In genomic region chr1:223631367-223631977, GRCh38 we compare ENCODE assay signal across 23 cellular contexts. TPM values are rescaled to one million over a fixed set of nuclear protein-coding genes. Genes with fewer than 3 reads are reported as not detected.
DNase-seq lines count a peak whose midpoint lies in the region; ATAC-seq and TF ChIP-seq lines count a peak whose summit lies in the region.
"Had no signal": no experiment of that assay in that cellular context is flagged by ENCODE, and none has a peak within 500 bp of the region (broad histone marks: within the 10 kb centered on the region; RNA-seq: fewer than 3 reads in every experiment).

No MANE protein-coding gene starts in this region.

- H3K4me3 Mint-ChIP-seq in activated naive CD8-positive, alpha-beta T cell treated with anti-CD3 and anti-CD28 coated beads, Interleukin-2, amount 50 U/mL, for 24 hours, result no peak overlapping the region
- H3K4me3 Mint-ChIP-seq: T-helper 2 cell treated with Interferon-gamma antibody and Interleukin-4, amounts not matched to agents 5 μg/mL and 100 μg/mL, for 36 hours had no signal

- TF ChIP-seq CTCF in epithelial cell of esophagus (IDR thresholded peaks at IDR 0.05; ENCODE audit: insufficient read depth, low read depth, low read length, missing control alignments), result no peak
- TF ChIP-seq CTCF in colonic mucosa (IDR thresholded peaks at IDR 0.05), result no peak

- peaks cover 3% of the 10 kb centered on the region for H3K27me3 Mint-ChIP-seq in activated naive CD8-positive, alpha-beta T cell treated with anti-CD3 and anti-CD28 coated beads, Interleukin-2, amount 50 U/mL, for 24 hours

- no peak overlapping the region for H3K27ac ChIP-seq in colonic mucosa
- H3K27ac ChIP-seq: adrenal gland, KMS-11, SK-N-MC, spleen, vagina had no signal

- no peaks in the 10 kb centered on the region for H3K4me1 Mint-ChIP-seq in activated naive CD8-positive, alpha-beta T cell treated with anti-CD3 and anti-CD28 coated beads, Interleukin-2, amount 50 U/mL, for 24 hours

- no peak overlapping the region for H3K27ac Mint-ChIP-seq in activated naive CD8-positive, alpha-beta T cell treated with anti-CD3 and anti-CD28 coated beads, Interleukin-2, amount 50 U/mL, for 24 hours
- H3K27ac Mint-ChIP-seq: T-helper 2 cell treated with Interferon-gamma antibody and Interleukin-4, amounts not matched to agents 5 μg/mL and 100 μg/mL, for 36 hours had no signal

- H3K27me3 ChIP-seq in colonic mucosa, result no peaks in the 10 kb centered on the region
- H3K27me3 ChIP-seq: adrenal gland, vagina had no signal

- H3K9me3 ChIP-seq in colonic mucosa, result no peaks in the 10 kb centered on the region
- H3K9me3 ChIP-seq: adrenal gland, vagina had no signal

- intact Hi-C loops in colonic mucosa (cut with DNase I), result no loop called here

- H3K9me3 Mint-ChIP-seq in activated naive CD8-positive, alpha-beta T cell treated with anti-CD3 and anti-CD28 coated beads, Interleukin-2, amount 50 U/mL, for 24 hours, result peaks cover 6% of the 10 kb centered on the region
- H3K9me3 Mint-ChIP-seq: T-helper 2 cell treated with Interferon-gamma antibody and Interleukin-4, amounts not matched to agents 5 μg/mL and 100 μg/mL, for 36 hours had no signal

- H3K36me3 ChIP-seq in colonic mucosa, result no peaks in the 10 kb centered on the region
- H3K36me3 ChIP-seq: adrenal gland, spleen, vagina had no signal

- peaks cover 2% of the 10 kb centered on the region for H3K4me1 ChIP-seq in colonic mucosa
- H3K4me1 ChIP-seq: adrenal gland, spleen, vagina had no signal

- H3K4me3 ChIP-seq in epithelial cell of esophagus (ENCODE audit: low read length) (no peak overlapping the region), colonic mucosa (no peak overlapping the region)
- H3K4me3 ChIP-seq: adrenal gland, SK-N-MC, spleen, vagina had no signal

- H3K9ac ChIP-seq in colonic mucosa (ENCODE audit: low read depth in 2 of 2, low read length in 2 of 2), result no peak overlapping the region
- H3K9ac ChIP-seq: KMS-11 had no signal

- no peaks in the 10 kb centered on the region for H3K36me3 Mint-ChIP-seq in activated naive CD8-positive, alpha-beta T cell treated with anti-CD3 and anti-CD28 coated beads, Interleukin-2, amount 50 U/mL, for 24 hours (ENCODE audit: low read depth)

- ATAC-seq in activated naive CD8-positive, alpha-beta T cell treated with anti-CD3 and anti-CD28 coated beads, Interleukin-2, amount 50 U/mL, for 24 hours, result no peak
- ATAC-seq in HG03045 (IDR thresholded peaks at IDR 0.05; ENCODE audit: unreplicated experiment), result no peak
- ATAC-seq: HCT116 had no signal

- DNase-seq in Ammon's horn (ENCODE audit: low spot score) (peak; percentile 23), DMS53 (lab: John Stamatoyannopoulos, UW) (peak; percentile 82), NCI-H2227 (lab: John Stamatoyannopoulos, UW; ENCODE audit: unreplicated experiment) (peak; percentile 61), epithelial cell of esophagus (ENCODE audit: low read depth) (peak; percentile 42), colonic mucosa (no peak)
- DNase-seq in activated naive CD8-positive, alpha-beta T cell treated with anti-CD3 and anti-CD28 coated beads, Interleukin-2, amount 50 U/mL, for 24 hours, result no peak
- DNase-seq: activated CD4-positive, CD25-positive, alpha-beta regulatory T cell treated with anti-CD3 and anti-CD28 coated beads, Interleukin-2, amount 50 U/mL, for 72 hours; AML-193; Calu3; central memory CD4-positive, alpha-beta T cell; glutamatergic neuron; NCI-H1105 treated with DMSO at 0.1 percent for 48 hours; spleen; stimulated activated CD8-positive, alpha-beta memory T cell treated with anti-CD3 and anti-CD28 coated beads, Interleukin-4, amount 100 ng/mL, for 48 hours had no signal

RNA-seq across cellular contexts. Expression of gene CAPN8, which starts 34.0 kb away (rescaled TPM):
- total RNA-seq in colonic mucosa, result 100 to 1,000 TPM in 1 of 2 donors, 10 to 100 TPM in 1; 52.6 to 102 TPM
- total RNA-seq: NCI-H460, posterior vena cava had no signal

Comparison
In these comparisons a context has a peak if more than half of its experiments do, and no peak if none do; other contexts are left out.
1. DNase-seq: peak in Ammon's horn (single experiment), DMS53 (single experiment), NCI-H2227 (single experiment) and epithelial cell of esophagus (single experiment); none in activated naive CD8-positive, alpha-beta T cell treated with anti-CD3 and anti-CD28 coated beads, Interleukin-2, amount 50 U/mL, for 24 hours (single experiment) and colonic mucosa (single experiment).